ENCODE assay signal across 21 cellular contexts in genomic region chr21:34923202-34923601, GRCh38.
DNase-seq lines count a peak whose midpoint lies in the region; ATAC-seq and TF ChIP-seq lines count a peak whose summit lies in the region.
"Had no signal": no experiment of that assay in that cellular context is flagged by ENCODE, and none has a peak within 500 bp of the region (broad histone marks: within the 10 kb centered on the region; RNA-seq: fewer than 3 reads in every experiment).

No MANE protein-coding gene starts in this region.

- ATAC-seq in activated naive CD8-positive, alpha-beta T cell treated with anti-CD3 and anti-CD28 coated beads, Interleukin-2, amount 50 U/mL, for 24 hours, result peak; percentile 58
- ATAC-seq in effector memory CD8-positive, alpha-beta T cell (replicated peaks), result peak; percentile 67
- ATAC-seq: A549 had no signal

- TF ChIP-seq CTCF in Loucy (conservative IDR thresholded peaks at IDR 0.05; ENCODE audit: low read length), result no peak

- H4K20me1 ChIP-seq in Loucy (ENCODE audit: insufficient read depth, low read length, poor library complexity, severe bottlenecking), result peaks cover 72% of the 10 kb centered on the region

- peaks cover 59% of the 10 kb centered on the region for H3K36me3 ChIP-seq in Loucy (ENCODE audit: insufficient read depth, low read length)

- DNase-seq in activated naive CD8-positive, alpha-beta T cell treated with anti-CD3 and anti-CD28 coated beads, Interleukin-2, amount 50 U/mL, for 24 hours, result no peak
- DNase-seq in activated naive CD8-positive, alpha-beta T cell treated with anti-CD3 and anti-CD28 coated beads for 36 hours, result no peak
- DNase-seq in effector memory CD8-positive, alpha-beta T cell, result no peak
- no peak for DNase-seq in activated T-cell treated with anti-CD3 and anti-CD28 coated beads, Interleukin-2, amount 50 U/mL, for 1 hour
- DNase-seq in ACHN, result no peak
- no peak for DNase-seq in ureter (ENCODE audit: low spot score)
- DNase-seq: C1 segment of cervical spinal cord; DMS79 treated with DMSO at 0.1 percent for 48 hours; H7; HFFc6; Kasumi-1; MM.1S; NCI-H1105 treated with DMSO at 0.1 percent for 48 hours; NCI-H1694 treated with DMSO at 0.1 percent for 48 hours; NCI-H2107; NCI-H510A; NCI-H748 treated with DMSO at 0.1 percent for 48 hours; NK-92 treated with Interleukin-12 subunit alpha and Interleukin-12 subunit beta, amount 100 ng/mL, for 24 hours; SHP77 had no signal

- H3K4me1 Mint-ChIP-seq in activated naive CD8-positive, alpha-beta T cell treated with anti-CD3 and anti-CD28 coated beads, Interleukin-2, amount 50 U/mL, for 24 hours, result peaks cover 76% of the 10 kb centered on the region
- H3K4me1 Mint-ChIP-seq in activated naive CD8-positive, alpha-beta T cell treated with anti-CD3 and anti-CD28 coated beads for 36 hours, result peaks cover 60% of the 10 kb centered on the region
- H3K4me1 Mint-ChIP-seq in effector memory CD8-positive, alpha-beta T cell (ENCODE audit: low read depth in 2 of 2), result peaks cover 41 to 63% of the 10 kb centered on the region in 2 donors

- H3K4me3 ChIP-seq in Loucy (ENCODE audit: low read length, poor library complexity, severe bottlenecking), result no peak overlapping the region
- H3K4me3 ChIP-seq: A549 had no signal

- H3K36me3 Mint-ChIP-seq in activated naive CD8-positive, alpha-beta T cell treated with anti-CD3 and anti-CD28 coated beads, Interleukin-2, amount 50 U/mL, for 24 hours (ENCODE audit: low read depth), result peaks cover 15% of the 10 kb centered on the region
- H3K36me3 Mint-ChIP-seq in activated naive CD8-positive, alpha-beta T cell treated with anti-CD3 and anti-CD28 coated beads for 36 hours, result peaks cover 14% of the 10 kb centered on the region
- H3K36me3 Mint-ChIP-seq in effector memory CD8-positive, alpha-beta T cell (ENCODE audit: insufficient read depth), result peaks cover 5% of the 10 kb centered on the region

- H3K4me1 ChIP-seq in Loucy (ENCODE audit: insufficient read depth, low read length, poor library complexity, severe bottlenecking), result peaks cover 48% of the 10 kb centered on the region

- in situ Hi-C loops in ACHN (cut with HindIII; ENCODE audit: low pct_ligation_motif_present, low pct_unique_long_range_greater_than_20kb, low sequenced_read_pairs), result no loop called here

- H3K9me3 ChIP-seq in Loucy (ENCODE audit: insufficient read depth, low read depth, low read length), result no peaks in the 10 kb centered on the region
- H3K9me3 ChIP-seq: A549 had no signal

- no peaks in the 10 kb centered on the region for H3K27me3 Mint-ChIP-seq in activated naive CD8-positive, alpha-beta T cell treated with anti-CD3 and anti-CD28 coated beads, Interleukin-2, amount 50 U/mL, for 24 hours
- H3K27me3 Mint-ChIP-seq in activated naive CD8-positive, alpha-beta T cell treated with anti-CD3 and anti-CD28 coated beads for 36 hours, result no peaks in the 10 kb centered on the region
- no peaks in the 10 kb centered on the region for H3K27me3 Mint-ChIP-seq in effector memory CD8-positive, alpha-beta T cell

- H3K9ac ChIP-seq in Loucy (ENCODE audit: low read depth, low read length, poor library complexity, severe bottlenecking), result no peak overlapping the region

- H3K27ac Mint-ChIP-seq in activated naive CD8-positive, alpha-beta T cell treated with anti-CD3 and anti-CD28 coated beads, Interleukin-2, amount 50 U/mL, for 24 hours, result no peak overlapping the region
- no peak overlapping the region for H3K27ac Mint-ChIP-seq in activated naive CD8-positive, alpha-beta T cell treated with anti-CD3 and anti-CD28 coated beads for 36 hours
- peak overlapping the region in 1 of 2 donors; percentile 12 for H3K27ac Mint-ChIP-seq in effector memory CD8-positive, alpha-beta T cell
- H3K27ac Mint-ChIP-seq: HFFc6 had no signal

- no peaks in the 10 kb centered on the region for H3K9me2 ChIP-seq in Loucy (replicated peaks; ENCODE audit: low read depth, low read length)

- no peaks in the 10 kb centered on the region for H3K27me3 ChIP-seq in Loucy (ENCODE audit: insufficient read depth, low read length, poor library complexity, severe bottlenecking)

- H3K79me2 ChIP-seq in Loucy (ENCODE audit: insufficient read depth, low read length), result peaks cover 99% of the 10 kb centered on the region

- no peak overlapping the region for H3K4me3 Mint-ChIP-seq in activated naive CD8-positive, alpha-beta T cell treated with anti-CD3 and anti-CD28 coated beads, Interleukin-2, amount 50 U/mL, for 24 hours
- no peak overlapping the region for H3K4me3 Mint-ChIP-seq in activated naive CD8-positive, alpha-beta T cell treated with anti-CD3 and anti-CD28 coated beads for 36 hours
- no peak overlapping the region for H3K4me3 Mint-ChIP-seq in effector memory CD8-positive, alpha-beta T cell
- H3K4me3 Mint-ChIP-seq: HFFc6 had no signal

- no peaks in the 10 kb centered on the region for H3F3A ChIP-seq in Loucy (ENCODE audit: low read depth)

- H2AFZ ChIP-seq in Loucy (ENCODE audit: low read length), result no peak overlapping the region

- peaks cover 13% of the 10 kb centered on the region for H3K9me3 Mint-ChIP-seq in activated naive CD8-positive, alpha-beta T cell treated with anti-CD3 and anti-CD28 coated beads, Interleukin-2, amount 50 U/mL, for 24 hours
- H3K9me3 Mint-ChIP-seq in activated naive CD8-positive, alpha-beta T cell treated with anti-CD3 and anti-CD28 coated beads for 36 hours, result no peaks in the 10 kb centered on the region
- no peaks in the 10 kb centered on the region for H3K9me3 Mint-ChIP-seq in effector memory CD8-positive, alpha-beta T cell
- H3K9me3 Mint-ChIP-seq: HFFc6 had no signal

- H3K4me2 ChIP-seq in Loucy (ENCODE audit: low read depth, low read length, poor library complexity, severe bottlenecking), result peak overlapping the region; percentile 47
- H3K4me2 ChIP-seq: A549 had no signal
